ENCODE assay signal across 10 cellular contexts in genomic region chr7:44964384-44964830, GRCh38. TPM values are rescaled to one million over a fixed set of nuclear protein-coding genes. Genes with fewer than 3 reads are reported as not detected.
DNase-seq lines count a peak whose midpoint lies in the region; ATAC-seq and TF ChIP-seq lines count a peak whose summit lies in the region.
"Had no signal": no experiment of that assay in that cellular context is flagged by ENCODE, and none has a peak within 500 bp of the region (broad histone marks: within the 10 kb centered on the region; RNA-seq: fewer than 3 reads in every experiment).

No MANE protein-coding gene starts in this region.

- no peak overlapping the region for H3K27ac Mint-ChIP-seq in chondrocyte (ENCODE audit: unreplicated experiment)
- H3K27ac Mint-ChIP-seq in stimulated activated naive B cell treated with anti-CD40 and anti-IgM and Interleukin-4, amounts not matched to agents 10 μg/mL and 1 μg/mL and 100 μg/mL, for 72 hours, result peak overlapping the region; percentile 69

- no peaks in the 10 kb centered on the region for H3K9me3 Mint-ChIP-seq in chondrocyte (ENCODE audit: low read depth)
- H3K9me3 Mint-ChIP-seq in stimulated activated naive B cell treated with anti-CD40 and anti-IgM and Interleukin-4, amounts not matched to agents 10 μg/mL and 1 μg/mL and 100 μg/mL, for 72 hours, result no peaks in the 10 kb centered on the region
- H3K9me3 Mint-ChIP-seq: activated CD4-positive, alpha-beta memory T cell treated with anti-CD3 and anti-CD28 coated beads for 36 hours had no signal

- DNase-seq in left cardiac atrium, result peak; percentile 14
- no peak for DNase-seq in left ventricle myocardium superior
- peak; percentile 28 for DNase-seq in M059J (ENCODE audit: low read depth)
- DNase-seq in chondrocyte (ENCODE audit: low spot score), result no peak
- no peak for DNase-seq in stimulated activated naive B cell treated with anti-CD40 and anti-IgM and Interleukin-4, amounts not matched to agents 10 μg/mL and 1 μg/mL and 100 μg/mL, for 72 hours
- DNase-seq in SKM-1 treated with dmso at 0.1 percent for 144 hours (lab: John Stamatoyannopoulos, UW; ENCODE audit: unreplicated experiment), result no peak
- no peak for DNase-seq in ecto neural progenitor cell (ENCODE audit: low spot score)
- DNase-seq: activated CD4-positive, alpha-beta memory T cell treated with anti-CD3 and anti-CD28 coated beads for 36 hours; NCI-H2171 had no signal

- H3K4me3 Mint-ChIP-seq in chondrocyte (ENCODE audit: unreplicated experiment), result no peak overlapping the region
- peak overlapping the region in 1 of 2 donors; percentile 26 for H3K4me3 Mint-ChIP-seq in stimulated activated naive B cell treated with anti-CD40 and anti-IgM and Interleukin-4, amounts not matched to agents 10 μg/mL and 1 μg/mL and 100 μg/mL, for 72 hours
- H3K4me3 Mint-ChIP-seq: activated CD4-positive, alpha-beta memory T cell treated with anti-CD3 and anti-CD28 coated beads for 36 hours had no signal

- TF ChIP-seq CTCF in chondrocyte (IDR thresholded peaks at IDR 0.05), result peak; percentile 71

- no peaks in the 10 kb centered on the region for H3K4me1 Mint-ChIP-seq in chondrocyte (ENCODE audit: low read depth)
- peaks cover 23 to 33% of the 10 kb centered on the region in 2 donors for H3K4me1 Mint-ChIP-seq in stimulated activated naive B cell treated with anti-CD40 and anti-IgM and Interleukin-4, amounts not matched to agents 10 μg/mL and 1 μg/mL and 100 μg/mL, for 72 hours

- intact Hi-C loops in left cardiac atrium (cut with DNase I) (no loop called here), left ventricle myocardium superior (cut with micrococcal nuclease) (no loop called here)

- peaks cover 3% of the 10 kb centered on the region for H3K27me3 Mint-ChIP-seq in chondrocyte (ENCODE audit: low read depth)
- no peaks in the 10 kb centered on the region for H3K27me3 Mint-ChIP-seq in stimulated activated naive B cell treated with anti-CD40 and anti-IgM and Interleukin-4, amounts not matched to agents 10 μg/mL and 1 μg/mL and 100 μg/mL, for 72 hours
- H3K27me3 Mint-ChIP-seq: activated CD4-positive, alpha-beta memory T cell treated with anti-CD3 and anti-CD28 coated beads for 36 hours had no signal

- H3K36me3 Mint-ChIP-seq in chondrocyte (ENCODE audit: low read depth), result no peaks in the 10 kb centered on the region
- H3K36me3 Mint-ChIP-seq in stimulated activated naive B cell treated with anti-CD40 and anti-IgM and Interleukin-4, amounts not matched to agents 10 μg/mL and 1 μg/mL and 100 μg/mL, for 72 hours, result peaks cover 39 to 58% of the 10 kb centered on the region in 2 donors

- ATAC-seq in left cardiac atrium (no peak), left ventricle myocardium superior (no peak), HG02938 (IDR thresholded peaks at IDR 0.05; ENCODE audit: unreplicated experiment) (no peak)
- peak; percentile 19 to 22 for ATAC-seq in stimulated activated naive B cell treated with anti-CD40 and anti-IgM and Interleukin-4, amounts not matched to agents 10 μg/mL and 1 μg/mL and 100 μg/mL, for 72 hours (replicated peaks)

RNA-seq across cellular contexts. Expression of gene MYO1G, which starts 14.4 kb away (rescaled TPM):
- 1 to 10 TPM; 3.1 to 3.5 TPM for total RNA-seq in left cardiac atrium
- total RNA-seq in left ventricle myocardium superior, result 1.3 TPM
- not detected in 2 replicates for total RNA-seq in M059J (2014; rRNA removed; shearing (Covaris generic))
- total RNA-seq in chondrocyte, result 0.05 to 0.36 TPM in 2 of 3 replicates, not detected in the other

RNA-seq across cellular contexts. Expression of gene CCM2, which starts 35.6 kb away (rescaled TPM):
- 10 to 100 TPM; 33.5 to 36.5 TPM for total RNA-seq in left cardiac atrium
- 36.7 TPM for total RNA-seq in left ventricle myocardium superior
- total RNA-seq in M059J (2014; rRNA removed; shearing (Covaris generic)), result 44.4 and 71.1 TPM in 2 replicates
- total RNA-seq in chondrocyte, result 43.7 to 53.7 TPM (median 47.8 TPM) in 3 replicates

Comparison
In these comparisons a context has a peak if more than half of its experiments do, and no peak if none do; other contexts are left out.
1. DNase-seq: peak in left cardiac atrium (single experiment) and M059J (single experiment); none in left ventricle myocardium superior (single experiment), chondrocyte (single experiment), stimulated activated naive B cell treated with anti-CD40 and anti-IgM and Interleukin-4, amounts not matched to agents 10 μg/mL and 1 μg/mL and 100 μg/mL, for 72 hours (single experiment), SKM-1 treated with dmso at 0.1 percent for 144 hours (single experiment) and ecto neural progenitor cell (single experiment).
2. ATAC-seq: peak in stimulated activated naive B cell treated with anti-CD40 and anti-IgM and Interleukin-4, amounts not matched to agents 10 μg/mL and 1 μg/mL and 100 μg/mL, for 72 hours (2 of 2); none in left cardiac atrium (0 of 2), left ventricle myocardium superior (single experiment) and HG02938 (single experiment).